Comparison of ENCODE assay signal across 13 cellular contexts in genomic region chr1:159913451-159914192, GRCh38. TPM values are rescaled to one million over a fixed set of nuclear protein-coding genes. Genes with fewer than 3 reads are reported as not detected.
DNase-seq lines count a peak whose midpoint lies in the region; ATAC-seq, FAIRE-seq and TF ChIP-seq lines count a peak whose summit lies in the region.
"Had no signal": no experiment of that assay in that cellular context is flagged by ENCODE, and none has a peak within 500 bp of the region (broad histone marks: within the 10 kb centered on the region; RNA-seq: fewer than 3 reads in every experiment).

No MANE protein-coding gene starts in this region.

- TF ChIP-seq RAD21 in H1 (IDR thresholded peaks at IDR 0.05 in 1 of 2, conservative IDR thresholded peaks at IDR 0.05 in 1 of 2; ENCODE audit: low read depth in 2 of 2, low read length in 2 of 2): no peak

- peak overlapping the region; percentile 27; a peak in 2 of 4 replicates for H3K4me2 ChIP-seq in H1 (ENCODE audit: insufficient read depth in 1 of 2, low read depth in 2 of 2, low read length in 2 of 2)
- no peak overlapping the region for H3K4me2 ChIP-seq in neuronal stem cell (ENCODE audit: insufficient read depth, low read length, poor library complexity, severe bottlenecking)

- no peak overlapping the region for H3K27ac Mint-ChIP-seq in activated CD4-positive, alpha-beta T cell treated with anti-CD3 and anti-CD28 coated beads for 36 hours

- no peaks in the 10 kb centered on the region for H3K9me3 Mint-ChIP-seq in activated CD4-positive, alpha-beta T cell treated with anti-CD3 and anti-CD28 coated beads for 36 hours (ENCODE audit: low read depth)

- peaks cover 0 to 7% (median 0%) of the 10 kb centered on the region in 4 experiments; a peak in 1 of 8 replicates for H3K36me3 ChIP-seq in H1 (ENCODE audit: control insufficient read depth in 2 of 4, insufficient read depth in 4 of 4, low read length in 3 of 4)
- no peaks in the 10 kb centered on the region for H3K36me3 ChIP-seq in neuronal stem cell (replicated peaks in 1 of 2; ENCODE audit: control insufficient read depth in 2 of 2, insufficient read depth in 2 of 2, low read length in 2 of 2)

- H3K4me3 Mint-ChIP-seq in activated CD4-positive, alpha-beta T cell treated with anti-CD3 and anti-CD28 coated beads for 36 hours: no peak overlapping the region

- H3K14ac ChIP-seq in H1 (ENCODE audit: insufficient read length) (no peak overlapping the region), neuronal stem cell (ENCODE audit: low read length) (no peak overlapping the region)

- POLR2A ChIA-PET in H1 (lab: Charles Lee; ENCODE audit: partially characterized antibody): interaction anchor here (0.7 to 3.0 kb wide), 3 partner anchors 11 to 19 kb away, joined by 3 to 14 read pairs (median 3); partner anchors contain the start of gene TAGLN2
- POLR2A ChIA-PET in activated CD4-positive, alpha-beta T cell treated with anti-CD3 and anti-CD28 coated beads for 36 hours (lab: Charles Lee): interaction anchor here (1.4 kb wide), 1 partner anchor 9 kb away, joined by 9 read pairs; no protein-coding TSS in a partner anchor

- no peaks in the 10 kb centered on the region for H3K27me3 Mint-ChIP-seq in activated CD4-positive, alpha-beta T cell treated with anti-CD3 and anti-CD28 coated beads for 36 hours

- H3K18ac ChIP-seq in H1 (ENCODE audit: extremely low read depth, low read length): peak overlapping the region; percentile 68; the same call in 1 of the 2 replicates
- H3K18ac ChIP-seq in neuronal stem cell (ENCODE audit: low read length): peak overlapping the region; percentile 18

- peaks cover 19% of the 10 kb centered on the region for H3K36me3 Mint-ChIP-seq in activated CD4-positive, alpha-beta T cell treated with anti-CD3 and anti-CD28 coated beads for 36 hours (ENCODE audit: low read depth)

- H2BK5ac ChIP-seq in H1 (ENCODE audit: low read depth, low read length) (peak overlapping the region; percentile 47), neuronal stem cell (ENCODE audit: low read length) (no peak overlapping the region)

- CTCF ChIA-PET in H1 (lab: Charles Lee; ENCODE audit: partially characterized antibody): interaction anchor here (0.6 to 7.5 kb wide), 3 partner anchors 20 to 1861 kb away, joined by 4 to 43 read pairs (median 5); no protein-coding TSS in a partner anchor
- CTCF ChIA-PET in activated CD4-positive, alpha-beta T cell treated with anti-CD3 and anti-CD28 coated beads for 36 hours (lab: Charles Lee): no interaction called here

- H2AFZ ChIP-seq in H1 (ENCODE audit: low read length) (no peak overlapping the region), neuronal stem cell (ENCODE audit: low read length) (no peak overlapping the region)

- no peak overlapping the region for H3K56ac ChIP-seq in H1 (replicated peaks; ENCODE audit: insufficient read length, low read depth, low read length)

- H3K79me1 ChIP-seq in H1 (ENCODE audit: low read depth, low read length): no peaks in the 10 kb centered on the region
- no peaks in the 10 kb centered on the region for H3K79me1 ChIP-seq in neuronal stem cell (ENCODE audit: low read depth, low read length)

- no peaks in the 10 kb centered on the region for H3K79me2 ChIP-seq in H1 (ENCODE audit: control insufficient read depth in 1 of 2, insufficient read depth in 2 of 2, low read length in 2 of 2)

- peak overlapping the region; percentile 82 for H2BK12ac ChIP-seq in H1 (ENCODE audit: low read depth, low read length)
- no peak overlapping the region for H2BK12ac ChIP-seq in neuronal stem cell (ENCODE audit: low read length)

- H3K4me3 ChIP-seq in H1 (ENCODE audit: extremely low read depth in 1 of 4, insufficient read depth in 2 of 4, low read depth in 3 of 4, low read length in 4 of 4): 0 out of 8 replicates have a peak overlapping the region, but pooled peaks of 1 of the 4 experiments have one; percentile 3
- H3K4me3 ChIP-seq in neuronal stem cell (ENCODE audit: low read length in 2 of 2): peak overlapping the region in 1 of 2 donors; percentile 37

- TF ChIP-seq CTCF in H1 (IDR thresholded peaks at IDR 0.05; ENCODE audit: control extremely low read depth in 1 of 3, insufficient read depth in 1 of 3, low read depth in 1 of 3, low read length in 3 of 3): no peak

- H4K8ac ChIP-seq in H1 (ENCODE audit: extremely low read depth, insufficient read depth, low read length): no peak overlapping the region
- no peak overlapping the region for H4K8ac ChIP-seq in neuronal stem cell (ENCODE audit: low read depth, low read length)

- no peak overlapping the region for H3K23ac ChIP-seq in H1 (ENCODE audit: insufficient read length)
- no peak overlapping the region for H3K23ac ChIP-seq in neuronal stem cell (ENCODE audit: low read depth, low read length, poor library complexity)

- H3K4me1 ChIP-seq in H1 (replicated peaks in 1 of 4; ENCODE audit: control insufficient read depth in 3 of 4, insufficient read depth in 4 of 4, low read length in 3 of 4) (peaks cover 17 to 39% (median 25%) of the 10 kb centered on the region in 4 experiments), neuronal stem cell (ENCODE audit: control insufficient read depth in 2 of 2, insufficient read depth in 1 of 2, low read depth in 1 of 2, low read length in 2 of 2) (peaks cover 24 to 30% of the 10 kb centered on the region in 2 donors)

- H2BK20ac ChIP-seq in H1 (ENCODE audit: low read length): peak overlapping the region; percentile 16; the same call in 1 of the 2 replicates

- H3K9ac ChIP-seq in H1 (replicated peaks in 1 of 4; ENCODE audit: extremely low read depth in 1 of 4, low read depth in 3 of 4, low read length in 3 of 4): no peak overlapping the region
- H3K9ac ChIP-seq in neuronal stem cell (ENCODE audit: low read depth, low read length, poor library complexity): no peak overlapping the region

- ATAC-seq in activated CD4-positive, alpha-beta T cell treated with anti-CD3 and anti-CD28 coated beads for 36 hours: no peak

- H2BK120ac ChIP-seq in H1 (replicated peaks; ENCODE audit: low read depth, low read length) (peak overlapping the region; percentile 6), neuronal stem cell (ENCODE audit: low read depth, low read length) (no peak overlapping the region)

- peak; percentile 36 for FAIRE-seq in H1 (lab: Jason Lieb, UNC)

- H3K27ac ChIP-seq in H1 (ENCODE audit: low read depth, low read length): 0 out of 2 replicates have a peak overlapping the region, but pooled peaks have one; percentile 20
- H3K27ac ChIP-seq in neuronal stem cell (replicated peaks; ENCODE audit: low read length): no peak overlapping the region
- H3K27ac ChIP-seq: WERI-Rb-1 had no signal

- H3K9me3 ChIP-seq in H1 (ENCODE audit: insufficient read depth in 2 of 2, low read depth in 1 of 2, low read length in 1 of 2) (no peaks in the 10 kb centered on the region), neuronal stem cell (replicated peaks in 1 of 2; ENCODE audit: control insufficient read depth in 2 of 2, insufficient read depth in 1 of 2, low read depth in 1 of 2, low read length in 2 of 2) (no peaks in the 10 kb centered on the region)

- H3K27me3 ChIP-seq in H1 (replicated peaks in 1 of 4; ENCODE audit: control insufficient read depth in 3 of 4, extremely low read depth in 1 of 4, insufficient read depth in 3 of 4, low read length in 3 of 4) (no peaks in the 10 kb centered on the region; a peak in 1 of 7 replicates), neuronal stem cell (ENCODE audit: control insufficient read depth in 3 of 3, insufficient read depth in 3 of 3, low read depth in 1 of 3, low read length in 3 of 3) (peaks cover 0 to 4% (median 0%) of the 10 kb centered on the region in 3 experiments)

- H4K91ac ChIP-seq in H1 (replicated peaks; ENCODE audit: insufficient read length, low read length) (peak overlapping the region; percentile 22), neuronal stem cell (ENCODE audit: low read depth, low read length, poor library complexity) (no peak overlapping the region)

- no peak for TF ChIP-seq POLR2A in H1 (IDR thresholded peaks at IDR 0.05; ENCODE audit: control extremely low read depth in 1 of 2, low read depth in 2 of 2, low read length in 2 of 2)

- H4K5ac ChIP-seq in H1 (ENCODE audit: insufficient read length, low read depth, low read length): no peak overlapping the region

- H2AK5ac ChIP-seq in H1 (ENCODE audit: low read depth, low read length): peak overlapping the region; percentile 56
- H2AK5ac ChIP-seq in neuronal stem cell (ENCODE audit: low read depth, low read length): peak overlapping the region; percentile 9

- DNase-seq in DMS153 (lab: John Stamatoyannopoulos, UW): peak; percentile 65
- peak; percentile 57 for DNase-seq in NCI-H2029 (lab: John Stamatoyannopoulos, UW)
- DNase-seq in H1 (ENCODE audit: low read depth in 1 of 2, low spot score in 2 of 2): no peak
- no peak for DNase-seq in neuronal stem cell (ENCODE audit: low spot score)
- no peak for DNase-seq in GF-D8 (lab: John Stamatoyannopoulos, UW)
- no peak for DNase-seq in NCI-H446 treated with DMSO at 0.1 percent for 48 hours (lab: John Stamatoyannopoulos, UW)
- no peak for DNase-seq in activated T-cell treated with anti-CD3 and anti-CD28 coated beads, Interleukin-2, amount 50 U/mL, for 48 hours
- no peak for DNase-seq in activated CD4-positive, alpha-beta T cell treated with anti-CD3 and anti-CD28 coated beads for 36 hours
- DNase-seq: GDM1, NCI-H524 treated with DMSO at 0.1 percent for 48 hours, WERI-Rb-1 had no signal

- WGBS in H1 (ENCODE audit: extremely low coverage in 1 of 2, insufficient coverage in 1 of 2, insufficient read length in 1 of 2, insufficient replicate concordance in 2 of 2, low coverage in 1 of 2, low lambda C conversion rate in 2 of 2, missing lambda C conversion rate in 1 of 2), 2 experiments: 38% methylated on average over 5 of the region's 5 CpGs; no CpG with 5 or more reads in 1 of the 2 experiments
- WGBS in neuronal stem cell (ENCODE audit: extremely low coverage in 2 of 2, insufficient read length in 2 of 2, insufficient replicate concordance in 1 of 2), 2 donors: no CpG with 5 or more reads among the region's 5 CpGs

- intact Hi-C loops in activated CD4-positive, alpha-beta T cell treated with anti-CD3 and anti-CD28 coated beads for 36 hours (cut with DNase I, micrococcal nuclease): no loop called here

- H3K4ac ChIP-seq in H1 (replicated peaks; ENCODE audit: insufficient read length, low read depth, low read length) (no peak overlapping the region), neuronal stem cell (ENCODE audit: low read length) (no peak overlapping the region)

- no peaks in the 10 kb centered on the region for H4K20me1 ChIP-seq in H1 (replicated peaks in 1 of 2; ENCODE audit: control insufficient read depth in 1 of 2, insufficient read depth in 2 of 2, low read length in 2 of 2)

- peaks cover 56% of the 10 kb centered on the region for H3K4me1 Mint-ChIP-seq in activated CD4-positive, alpha-beta T cell treated with anti-CD3 and anti-CD28 coated beads for 36 hours

- no peaks in the 10 kb centered on the region for H3K23me2 ChIP-seq in H1 (ENCODE audit: low read depth, low read length)

- no peak for TF ChIP-seq EP300 in H1 (IDR thresholded peaks at IDR 0.05; ENCODE audit: borderline replicate concordance in 1 of 2, low read depth in 2 of 2, low read length in 2 of 2)

- H2BK15ac ChIP-seq in H1 (ENCODE audit: low read length) (no peak overlapping the region), neuronal stem cell (ENCODE audit: low read length) (no peak overlapping the region)

RNA-seq across cellular contexts. Expression of gene TAGLN2, which starts 11.7 kb away (rescaled TPM):
- total RNA-seq in H1 (2021; fragmentation: NEBNext Ultra II Directional; extraction: Animal tissue kit (Norgen Biotek cat#: 25700)): 86.0 and 93.0 TPM in 2 replicates
- polyA plus RNA-seq in H1 (2011; rRNA removed): 114 and 142 TPM in 2 replicates
- polyA plus RNA-seq in H1 (2011; cell fraction: cytosol; rRNA removed): 93.7 TPM
- 102 TPM for polyA plus RNA-seq in H1 (2011; cell fraction: nucleus; rRNA removed)
- 81.8 to 121 TPM (median 94.5 TPM) in 4 replicates for polyA plus RNA-seq in H1 (2012, experiment 1 of 2)
- 122 TPM for polyA plus RNA-seq in H1 (2012, experiment 2 of 2)
- 51.9 TPM for polyA plus RNA-seq in H1 (2013, experiment 1 of 2)
- polyA plus RNA-seq in H1 (2013, experiment 2 of 2): 53.4 TPM
- 38.3 and 40.1 TPM in 2 replicates for polyA minus RNA-seq in H1 (2011; rRNA and poly(A)+ RNA removed)
- 29.8 TPM for polyA minus RNA-seq in H1 (2011; cell fraction: cytosol; rRNA and poly(A)+ RNA removed)
- polyA minus RNA-seq in H1 (2011; cell fraction: nucleus; rRNA and poly(A)+ RNA removed): 23.9 TPM
- 27.0 TPM for polyA plus RNA-seq in neuronal stem cell (2013, experiment 1 of 2)
- polyA plus RNA-seq in neuronal stem cell (2013, experiment 2 of 2): 26.7 TPM
- total RNA-seq in activated CD4-positive, alpha-beta T cell treated with anti-CD3 and anti-CD28 coated beads for 36 hours: 100 to 1,000 TPM; 410 to 495 TPM

RNA-seq across cellular contexts. Expression of gene CFAP45, which starts 13.7 kb away (rescaled TPM):
- total RNA-seq in H1 (2021; fragmentation: NEBNext Ultra II Directional; extraction: Animal tissue kit (Norgen Biotek cat#: 25700)): not detected in 2 replicates
- polyA plus RNA-seq in H1 (2011; rRNA removed): 0.05 and 0.11 TPM in 2 replicates
- polyA plus RNA-seq in H1 (2011; cell fraction: cytosol; rRNA removed): 0.45 TPM
- polyA plus RNA-seq in H1 (2011; cell fraction: nucleus; rRNA removed): 0.16 TPM
- polyA plus RNA-seq in H1 (2012, experiment 1 of 2): 0.16 to 0.64 TPM (median 0.36 TPM) in 4 replicates
- 0.31 TPM for polyA plus RNA-seq in H1 (2012, experiment 2 of 2)
- polyA plus RNA-seq in H1 (2013, experiment 1 of 2): 0.30 TPM
- 0.31 TPM for polyA plus RNA-seq in H1 (2013, experiment 2 of 2)
- polyA minus RNA-seq in H1 (2011; rRNA and poly(A)+ RNA removed): not detected in 2 replicates
- not detected for polyA minus RNA-seq in H1 (2011; cell fraction: cytosol; rRNA and poly(A)+ RNA removed)
- polyA minus RNA-seq in H1 (2011; cell fraction: nucleus; rRNA and poly(A)+ RNA removed): not detected
- polyA plus RNA-seq in neuronal stem cell (2013, experiment 1 of 2): 0.32 TPM
- polyA plus RNA-seq in neuronal stem cell (2013, experiment 2 of 2): 0.47 TPM
- 1 to 10 TPM in 1 of 2 experiments, under 1 TPM in 1; 0.98 to 1.1 TPM for total RNA-seq in activated CD4-positive, alpha-beta T cell treated with anti-CD3 and anti-CD28 coated beads for 36 hours

RNA-seq across cellular contexts. Expression of gene IGSF9, which starts 31.8 kb away (rescaled TPM):
- 28.1 and 29.2 TPM in 2 replicates for total RNA-seq in H1 (2021; fragmentation: NEBNext Ultra II Directional; extraction: Animal tissue kit (Norgen Biotek cat#: 25700))
- polyA plus RNA-seq in H1 (2011; rRNA removed): 10.9 and 22.5 TPM in 2 replicates
- polyA plus RNA-seq in H1 (2011; cell fraction: cytosol; rRNA removed): 12.7 TPM
- 51.2 TPM for polyA plus RNA-seq in H1 (2011; cell fraction: nucleus; rRNA removed)
- 15.9 to 25.3 TPM (median 21.2 TPM) in 4 replicates for polyA plus RNA-seq in H1 (2012, experiment 1 of 2)
- polyA plus RNA-seq in H1 (2012, experiment 2 of 2): 18.7 TPM
- 20.9 TPM for polyA plus RNA-seq in H1 (2013, experiment 1 of 2)
- polyA plus RNA-seq in H1 (2013, experiment 2 of 2): 19.7 TPM
- polyA minus RNA-seq in H1 (2011; rRNA and poly(A)+ RNA removed): 6.2 and 8.0 TPM in 2 replicates
- polyA minus RNA-seq in H1 (2011; cell fraction: cytosol; rRNA and poly(A)+ RNA removed): 10.9 TPM
- 11.3 TPM for polyA minus RNA-seq in H1 (2011; cell fraction: nucleus; rRNA and poly(A)+ RNA removed)
- polyA plus RNA-seq in neuronal stem cell (2013, experiment 1 of 2): 11.6 TPM
- polyA plus RNA-seq in neuronal stem cell (2013, experiment 2 of 2): 11.4 TPM
- total RNA-seq in activated CD4-positive, alpha-beta T cell treated with anti-CD3 and anti-CD28 coated beads for 36 hours: under 1 TPM in 1 of 2 experiments, not detected in 1; 0.07 TPM
- total RNA-seq: fibroblast of villous mesenchyme had no signal

RNA-seq across cellular contexts. Expression of gene SLAMF9, which starts 40.4 kb away (rescaled TPM):
- not detected in 2 replicates for total RNA-seq in H1 (2021; fragmentation: NEBNext Ultra II Directional; extraction: Animal tissue kit (Norgen Biotek cat#: 25700))
- polyA plus RNA-seq in H1 (2011; rRNA removed): not detected in 2 replicates
- polyA plus RNA-seq in H1 (2011; cell fraction: cytosol; rRNA removed): not detected
- not detected for polyA plus RNA-seq in H1 (2011; cell fraction: nucleus; rRNA removed)
- polyA plus RNA-seq in H1 (2012, experiment 1 of 2): not detected in 4 replicates
- not detected for polyA plus RNA-seq in H1 (2012, experiment 2 of 2)
- not detected for polyA plus RNA-seq in H1 (2013, experiment 1 of 2)
- polyA plus RNA-seq in H1 (2013, experiment 2 of 2): not detected
- polyA minus RNA-seq in H1 (2011; rRNA and poly(A)+ RNA removed): not detected in 2 replicates
- not detected for polyA minus RNA-seq in H1 (2011; cell fraction: cytosol; rRNA and poly(A)+ RNA removed)
- polyA minus RNA-seq in H1 (2011; cell fraction: nucleus; rRNA and poly(A)+ RNA removed): not detected
- not detected for polyA plus RNA-seq in neuronal stem cell (2013, experiment 1 of 2)
- polyA plus RNA-seq in neuronal stem cell (2013, experiment 2 of 2): not detected
- not detected for total RNA-seq in activated CD4-positive, alpha-beta T cell treated with anti-CD3 and anti-CD28 coated beads for 36 hours
- total RNA-seq: fibroblast of villous mesenchyme had no signal
- polyA plus RNA-seq: neural cell had no signal

RNA-seq across cellular contexts. Expression of gene VSIG8, which starts 51.2 kb away (rescaled TPM):
- total RNA-seq in H1 (2021; fragmentation: NEBNext Ultra II Directional; extraction: Animal tissue kit (Norgen Biotek cat#: 25700)): not detected in 2 replicates
- polyA plus RNA-seq in H1 (2011; rRNA removed): not detected in 2 replicates
- polyA plus RNA-seq in H1 (2011; cell fraction: cytosol; rRNA removed): not detected
- not detected for polyA plus RNA-seq in H1 (2011; cell fraction: nucleus; rRNA removed)
- not detected in 4 replicates for polyA plus RNA-seq in H1 (2012, experiment 1 of 2)
- polyA plus RNA-seq in H1 (2012, experiment 2 of 2): not detected
- not detected for polyA plus RNA-seq in H1 (2013, experiment 1 of 2)
- polyA plus RNA-seq in H1 (2013, experiment 2 of 2): not detected
- polyA minus RNA-seq in H1 (2011; rRNA and poly(A)+ RNA removed): not detected in 2 replicates
- polyA minus RNA-seq in H1 (2011; cell fraction: cytosol; rRNA and poly(A)+ RNA removed): not detected
- not detected for polyA minus RNA-seq in H1 (2011; cell fraction: nucleus; rRNA and poly(A)+ RNA removed)
- polyA plus RNA-seq in neuronal stem cell (2013, experiment 1 of 2): not detected
- polyA plus RNA-seq in neuronal stem cell (2013, experiment 2 of 2): not detected
- under 1 TPM in 1 of 2 experiments, not detected in 1; 0.11 TPM for total RNA-seq in activated CD4-positive, alpha-beta T cell treated with anti-CD3 and anti-CD28 coated beads for 36 hours
- total RNA-seq: fibroblast of villous mesenchyme had no signal

Comparison
In these comparisons a context has a peak if more than half of its experiments do, and no peak if none do; other contexts are left out.
1. DNase-seq: peak in DMS153 (single experiment) and NCI-H2029 (single experiment); none in H1 (0 of 2), neuronal stem cell (single experiment), GF-D8 (single experiment), NCI-H446 treated with DMSO at 0.1 percent for 48 hours (single experiment), activated T-cell treated with anti-CD3 and anti-CD28 coated beads, Interleukin-2, amount 50 U/mL, for 48 hours (0 of 2) and activated CD4-positive, alpha-beta T cell treated with anti-CD3 and anti-CD28 coated beads for 36 hours (single experiment).
2. RNA of gene IGSF9, which starts 31.8 kb away (total RNA-seq): 28.1 to 29.2 TPM in H1; 0.07 TPM in activated CD4-positive, alpha-beta T cell treated with anti-CD3 and anti-CD28 coated beads for 36 hours; every median in the first group is over 10 times any median in the second.